Comparison of ENCODE assay signal across 18 cellular contexts in the genomic region with DNA sequence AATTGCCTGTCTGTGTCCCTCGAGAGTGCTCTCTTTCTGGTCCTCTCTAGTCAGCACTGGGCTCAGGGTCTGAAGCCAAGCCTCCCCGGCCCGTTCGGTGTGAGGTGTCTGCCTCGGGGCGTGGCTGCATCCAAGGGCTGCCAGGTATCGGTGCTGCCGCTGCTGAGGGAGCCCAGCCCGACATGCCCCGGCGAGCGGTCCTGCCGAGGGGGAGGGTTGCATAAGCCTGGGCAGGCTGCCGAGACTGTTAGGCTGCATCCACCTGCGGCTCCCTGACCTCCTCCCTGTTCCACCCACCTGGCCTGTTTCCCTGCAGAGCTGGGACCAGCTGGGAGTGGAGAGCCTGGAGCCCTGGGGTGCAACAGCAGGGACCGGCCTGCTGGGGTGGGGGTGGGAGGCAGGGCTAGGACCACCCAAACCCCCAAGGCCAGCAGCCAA. TPM values are rescaled to one million over a fixed set of nuclear protein-coding genes. Genes with fewer than 3 reads are reported as not detected.
DNase-seq lines count a peak whose midpoint lies in the region; ATAC-seq and TF ChIP-seq lines count a peak whose summit lies in the region.
"Had no signal": no experiment of that assay in that cellular context is flagged by ENCODE, and none has a peak within 500 bp of the region (broad histone marks: within the 10 kb centered on the region; RNA-seq: fewer than 3 reads in every experiment).

No MANE protein-coding gene starts in this region.

- no peak overlapping the region for H3K27ac ChIP-seq in left ventricle myocardium inferior (replicated peaks)
- peak overlapping the region in 2 of 4 donors; percentile 36 to 76 for H3K27ac ChIP-seq in Peyer's patch
- H3K27ac ChIP-seq: GM23248, parathyroid adenoma had no signal

- H3K36me3 ChIP-seq in left ventricle myocardium inferior: no peaks in the 10 kb centered on the region
- peaks cover 0 to 19% (median 0%) of the 10 kb centered on the region in 3 donors for H3K36me3 ChIP-seq in Peyer's patch

- no peak for TF ChIP-seq CTCF in left ventricle myocardium inferior (IDR thresholded peaks at IDR 0.05; ENCODE audit: borderline replicate concordance)
- TF ChIP-seq CTCF in Peyer's patch (IDR thresholded peaks at IDR 0.05): no peak
- no peak for TF ChIP-seq CTCF in GM10266 (IDR thresholded peaks at IDR 0.05; ENCODE audit: control insufficient read depth, insufficient read depth, low read depth, missing control alignments)

- H3K4me1 ChIP-seq in left ventricle myocardium inferior (peaks cover 2% of the 10 kb centered on the region), Peyer's patch (peaks cover 3 to 53% (median 12%) of the 10 kb centered on the region in 4 donors)

- H3K9me3 ChIP-seq in left ventricle myocardium inferior (replicated peaks) (no peaks in the 10 kb centered on the region), Peyer's patch (no peaks in the 10 kb centered on the region)

- intact Hi-C loops in left cardiac atrium (cut with DNase I): no loop called here
- intact Hi-C loops in left ventricle myocardium inferior (cut with micrococcal nuclease): no loop called here
- intact Hi-C loops in left colon (cut with DNase I, micrococcal nuclease): no loop called here

- DNase-seq in left cardiac atrium (no peak), left ventricle myocardium inferior (no peak), Peyer's patch (peak in 2 of 3 donors; percentile 84 to 87), left colon (peak; percentile 85 to 90), ureter (ENCODE audit: low spot score) (peak; percentile 87), GM10266 (ENCODE audit: extremely low spot score) (no peak)
- no peak for DNase-seq in activated naive CD8-positive, alpha-beta T cell treated with anti-CD3 and anti-CD28 coated beads for 36 hours
- DNase-seq: activated CD4-positive, CD25-positive, alpha-beta regulatory T cell treated with anti-CD3 and anti-CD28 coated beads, Interleukin-2, amount 50 U/mL, for 72 hours; central memory CD4-positive, alpha-beta T cell; GDM1; islet precursor cell; stimulated activated CD4-positive, alpha-beta T cell treated with anti-CD3 and anti-CD28 coated beads, Interleukin-1b, Interleukin-23, amount 100 ng/mL, for 48 hours; stimulated activated naive CD8-positive, alpha-beta T cell treated with anti-CD3 and anti-CD28 coated beads, Interleukin-15, Interleukin-2, amounts not matched to agents 100 U/mL and 50 U/mL, for 24 hours had no signal

- H3K27me3 Mint-ChIP-seq in activated naive CD8-positive, alpha-beta T cell treated with anti-CD3 and anti-CD28 coated beads for 36 hours: peaks cover 41% of the 10 kb centered on the region

- ATAC-seq in left cardiac atrium (peak; percentile 27 to 51), left colon (peak; percentile 58), GM21576 (IDR thresholded peaks at IDR 0.05; ENCODE audit: unreplicated experiment) (no peak)
- ATAC-seq: activated T-helper 17 cell treated with anti-CD3 and anti-CD28 coated beads, Interleukin-2, amount 50 U/mL, for 72 hours; stimulated activated naive CD8-positive, alpha-beta T cell treated with anti-CD3 and anti-CD28 coated beads, Interleukin-15, Interleukin-2, amounts not matched to agents 100 U/mL and 50 U/mL, for 24 hours had no signal

- no peaks in the 10 kb centered on the region for H3K36me3 Mint-ChIP-seq in activated naive CD8-positive, alpha-beta T cell treated with anti-CD3 and anti-CD28 coated beads for 36 hours

- H3K27me3 ChIP-seq in left ventricle myocardium inferior (ENCODE audit: low read depth) (peaks cover 97% of the 10 kb centered on the region), Peyer's patch (no peaks in the 10 kb centered on the region)

- no peak overlapping the region for H3K27ac Mint-ChIP-seq in activated naive CD8-positive, alpha-beta T cell treated with anti-CD3 and anti-CD28 coated beads for 36 hours

- TF ChIP-seq POLR2A in Peyer's patch (IDR thresholded peaks at IDR 0.05): peak in 1 of 2 donors; percentile 22

- H3K9me3 Mint-ChIP-seq in activated naive CD8-positive, alpha-beta T cell treated with anti-CD3 and anti-CD28 coated beads for 36 hours: no peaks in the 10 kb centered on the region
- H3K9me3 Mint-ChIP-seq: activated T-helper 17 cell treated with anti-CD3 and anti-CD28 coated beads, Interleukin-2, amount 50 U/mL, for 72 hours had no signal

- no peak overlapping the region for H3K4me3 Mint-ChIP-seq in activated naive CD8-positive, alpha-beta T cell treated with anti-CD3 and anti-CD28 coated beads for 36 hours
- H3K4me3 Mint-ChIP-seq: activated T-helper 17 cell treated with anti-CD3 and anti-CD28 coated beads, Interleukin-2, amount 50 U/mL, for 72 hours had no signal

- peaks cover 18% of the 10 kb centered on the region for H3K4me1 Mint-ChIP-seq in activated naive CD8-positive, alpha-beta T cell treated with anti-CD3 and anti-CD28 coated beads for 36 hours

- H3K4me3 ChIP-seq in left ventricle myocardium inferior (no peak overlapping the region), Peyer's patch (no peak overlapping the region)
- H3K4me3 ChIP-seq: GM23248 had no signal

RNA-seq across cellular contexts. Expression of a gene that starts 6.3 kb away (rescaled TPM):
- not detected for total RNA-seq in left cardiac atrium
- total RNA-seq in left ventricle myocardium inferior: not detected
- total RNA-seq in Peyer's patch: 10 to 100 TPM; 14.9 to 33.2 (median 29.8) TPM
- 10 to 100 TPM; 29.5 to 35.9 TPM for total RNA-seq in left colon
- 25.8 TPM for total RNA-seq in ureter
- total RNA-seq in activated naive CD8-positive, alpha-beta T cell treated with anti-CD3 and anti-CD28 coated beads for 36 hours: under 1 TPM; 0.42 to 0.45 TPM
- total RNA-seq: GM23248, M059J had no signal

RNA-seq across cellular contexts. Expression of a gene that starts 12.4 kb away (rescaled TPM):
- total RNA-seq in left cardiac atrium (10 to 100 TPM in 1 of 2 donors, 1 to 10 TPM in 1; 9.2 to 15.0 TPM), left ventricle myocardium inferior (5.4 TPM), Peyer's patch (10 to 100 TPM; 14.9 to 35.8 (median 35.0) TPM), left colon (10 to 100 TPM; 21.7 to 22.4 TPM), ureter (13.5 TPM)
- total RNA-seq in activated naive CD8-positive, alpha-beta T cell treated with anti-CD3 and anti-CD28 coated beads for 36 hours: 10 to 100 TPM; 20.4 to 20.6 TPM

RNA-seq across cellular contexts. Expression of a gene that starts 40.6 kb away (rescaled TPM):
- total RNA-seq in left cardiac atrium: not detected
- total RNA-seq in left ventricle myocardium inferior: not detected
- 1 to 10 TPM in 3 of 4 donors, not detected in 1; 1.7 to 6.7 (median 6.4) TPM for total RNA-seq in Peyer's patch
- 1 to 10 TPM; 1.6 to 3.8 TPM for total RNA-seq in left colon
- total RNA-seq in ureter: 2.6 TPM
- total RNA-seq in activated naive CD8-positive, alpha-beta T cell treated with anti-CD3 and anti-CD28 coated beads for 36 hours: 1 to 10 TPM; 2.4 to 3.3 TPM
- total RNA-seq: GM23248, M059J had no signal

Comparison
In these comparisons a context has a peak if more than half of its experiments do, and no peak if none do; other contexts are left out.
1. DNase-seq: peak in Peyer's patch (2 of 3), left colon (2 of 2) and ureter (single experiment); none in left cardiac atrium (single experiment), left ventricle myocardium inferior (single experiment), activated naive CD8-positive, alpha-beta T cell treated with anti-CD3 and anti-CD28 coated beads for 36 hours (single experiment) and GM10266 (single experiment).
2. RNA of a gene that starts 6.3 kb away (total RNA-seq): 29.5 to 35.9 TPM in left colon, 14.9 to 33.2 TPM in Peyer's patch and 25.8 TPM in ureter (single experiment); 0.42 to 0.45 TPM in activated naive CD8-positive, alpha-beta T cell treated with anti-CD3 and anti-CD28 coated beads for 36 hours, not detected in left cardiac atrium and not detected in left ventricle myocardium inferior (single experiment); every median in the first group is over 10 times any median in the second.